Comparison of ENCODE assay signal across 17 cellular contexts in the genomic region with DNA sequence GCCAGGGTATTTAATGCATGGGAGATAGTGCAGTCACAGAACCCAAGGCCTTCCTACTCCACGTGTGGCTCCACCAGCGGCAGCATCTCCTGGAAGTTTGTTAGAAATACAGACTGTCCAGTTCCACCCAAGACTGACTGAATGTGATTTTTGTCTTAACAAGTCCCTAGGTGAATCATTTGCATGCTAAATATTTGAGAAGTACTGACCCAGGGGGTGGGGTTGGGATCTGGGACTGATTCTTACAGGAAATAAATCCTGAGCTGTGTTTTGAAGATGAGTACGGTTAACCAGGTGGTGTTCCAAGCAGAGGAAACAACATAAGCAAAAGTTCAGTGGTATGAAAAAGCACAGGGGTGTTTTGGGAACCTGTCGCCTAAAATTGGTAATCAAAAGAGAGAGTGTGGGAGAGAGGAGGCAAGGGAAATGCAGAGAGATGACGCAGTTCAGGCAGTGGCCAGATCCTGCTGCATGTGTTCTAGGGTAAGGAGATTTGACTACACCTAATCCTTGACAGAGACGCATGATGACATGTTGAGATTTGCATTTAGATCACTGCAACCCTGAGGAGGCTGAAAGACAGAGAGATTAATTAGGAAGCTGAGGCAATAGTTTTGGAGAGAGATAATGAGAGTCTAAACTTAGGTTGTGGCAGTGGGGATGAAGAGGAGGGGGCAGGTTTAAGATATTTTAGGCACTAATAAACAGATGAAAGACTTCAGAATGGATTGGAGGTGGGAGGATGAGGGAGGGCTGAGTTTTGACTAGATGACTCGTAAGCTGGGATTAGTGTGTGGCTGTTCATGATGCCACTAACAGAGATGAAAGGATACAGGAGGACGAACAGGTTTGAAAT. TPM values are rescaled to one million over a fixed set of nuclear protein-coding genes. Genes with fewer than 3 reads are reported as not detected.
A peak's percentile ranks its signal among the peaks of the same experiment; 100 is the strongest.
DNase-seq lines count a peak whose midpoint lies in the region; ATAC-seq, FAIRE-seq and TF ChIP-seq lines count a peak whose summit lies in the region.
"Had no signal": no experiment of that assay in that cellular context is flagged by ENCODE, and none has a peak within 500 bp of the region (broad histone marks: within the 10 kb centered on the region; RNA-seq: fewer than 3 reads in every experiment).

No MANE protein-coding gene starts in this region.

- no TSS peak for BruUV-seq in HCT116 (replicated peaks; lab: Mats Ljungman, UMichigan)

- H3K4me2 ChIP-seq in A549 (peak overlapping the region; percentile 21; the same call in 2 of the 3 replicates), HCT116 (ENCODE audit: low read length) (peak overlapping the region; percentile 13), keratinocyte (ENCODE audit: control insufficient read depth, extremely low read depth, insufficient read depth, low read depth, low read length) (peak overlapping the region; percentile 90)

- ATAC-seq in A549: no peak
- no peak for ATAC-seq in HCT116
- ATAC-seq in RWPE2 (ENCODE audit: low read depth): no peak
- ATAC-seq in GM18868 (IDR thresholded peaks at IDR 0.05; ENCODE audit: unreplicated experiment): no peak
- no peak for ATAC-seq in HG03175 (IDR thresholded peaks at IDR 0.05; ENCODE audit: unreplicated experiment)
- no peak for ATAC-seq in SK-N-SH treated with all-trans-retinoic acid at 6 μM for 48 hours
- ATAC-seq: GM12878 had no signal

- no peaks in the 10 kb centered on the region for H3K36me3 ChIP-seq in HCT116 (ENCODE audit: control insufficient read depth in 1 of 2, insufficient read depth in 2 of 2, low read length in 2 of 2)
- no peaks in the 10 kb centered on the region for H3K36me3 ChIP-seq in RWPE2 (ENCODE audit: low read depth)
- H3K36me3 ChIP-seq in keratinocyte (ENCODE audit: control insufficient read depth in 2 of 2, extremely low read depth in 1 of 2, insufficient read depth in 2 of 2, low read length in 2 of 2): no peaks in the 10 kb centered on the region
- H3K36me3 ChIP-seq: left ventricle myocardium inferior had no signal

- no peak overlapping the region for H2AFZ ChIP-seq in HCT116 (ENCODE audit: low read depth, low read length, poor library complexity, severe bottlenecking)
- peak overlapping the region; percentile 78 for H2AFZ ChIP-seq in keratinocyte (ENCODE audit: control insufficient read depth, low read length)

- H4K20me1 ChIP-seq in HCT116 (ENCODE audit: insufficient read depth) (no peaks in the 10 kb centered on the region), keratinocyte (ENCODE audit: control insufficient read depth, extremely low read depth, insufficient read depth, low read length) (no peaks in the 10 kb centered on the region)

- FAIRE-seq in A549 (lab: Jason Lieb, UNC) (no peak), keratinocyte (lab: Jason Lieb, UNC) (peak; percentile 84)
- FAIRE-seq: GM12878, TTC549 had no signal

- POLR2A ChIA-PET in A549 (lab: Yijun Ruan, JAX): interaction anchor here (0.6 to 1.0 kb wide), 2 partner anchors 84 to 148 kb away, joined by 3 to 6 read pairs; no protein-coding TSS in a partner anchor
- POLR2A ChIA-PET in HCT116 (lab: Charles Lee): no interaction called here

- RAD21 ChIA-PET in HCT116 (lab: Charles Lee; ENCODE audit: low non-redundant PET in 1 of 2, low total read pairs in 2 of 2, uncharacterized antibody in 2 of 2, unreplicated experiment in 2 of 2): no interaction called here

- H3K9me2 ChIP-seq in HCT116 (ENCODE audit: insufficient read depth): no peaks in the 10 kb centered on the region

- TF ChIP-seq RAD21 in A549 (conservative IDR thresholded peaks at IDR 0.05 in 1 of 2, IDR thresholded peaks at IDR 0.05 in 1 of 2): no peak
- TF ChIP-seq RAD21 in HCT116 (IDR thresholded peaks at IDR 0.05; ENCODE audit: low read depth): no peak

- TF ChIP-seq POLR2A in A549 (IDR thresholded peaks at IDR 0.05; ENCODE audit: low read length) (no peak), HCT116 (IDR thresholded peaks at IDR 0.05; ENCODE audit: borderline replicate concordance, extremely low read depth, insufficient read depth, insufficient read length) (no peak)

- H3K4me3 ChIP-seq in A549 (no peak overlapping the region), HCT116 (replicated peaks in 1 of 2; ENCODE audit: low read depth in 1 of 2, low read length in 2 of 2) (no peak overlapping the region), RWPE2 (ENCODE audit: severe bottlenecking) (no peak overlapping the region), keratinocyte (ENCODE audit: control insufficient read depth in 2 of 3, extremely low read depth in 1 of 3, insufficient read depth in 2 of 3, low read depth in 1 of 3, low read length in 3 of 3) (peak overlapping the region; percentile 10 to 50 (median 29))
- H3K4me3 ChIP-seq: GM12878, left ventricle myocardium inferior had no signal

- H3K9ac ChIP-seq in HCT116 (ENCODE audit: low read length) (no peak overlapping the region), keratinocyte (ENCODE audit: control insufficient read depth, extremely low read depth, insufficient read depth, low read length) (peak overlapping the region; percentile 68)

- H3K9me3 ChIP-seq in A549: no peaks in the 10 kb centered on the region
- no peaks in the 10 kb centered on the region for H3K9me3 ChIP-seq in HCT116 (ENCODE audit: control insufficient read depth in 1 of 2, insufficient read depth in 1 of 2, low read depth in 1 of 2, low read length in 2 of 2)
- H3K9me3 ChIP-seq in RWPE2 (ENCODE audit: severe bottlenecking): no peaks in the 10 kb centered on the region
- H3K9me3 ChIP-seq in keratinocyte (ENCODE audit: control insufficient read depth, low read depth, low read length): no peaks in the 10 kb centered on the region
- H3K9me3 ChIP-seq: left ventricle myocardium inferior had no signal

- H3K27me3 ChIP-seq in HCT116 (ENCODE audit: insufficient read depth, low read length): no peaks in the 10 kb centered on the region
- H3K27me3 ChIP-seq in RWPE2 (ENCODE audit: insufficient read depth, poor library complexity, severe bottlenecking): no peaks in the 10 kb centered on the region
- H3K27me3 ChIP-seq in keratinocyte (ENCODE audit: control insufficient read depth, extremely low read depth, insufficient read depth, low read length): no peaks in the 10 kb centered on the region

- DNase-seq in A549 (ENCODE audit: low read depth in 1 of 2, low spot score in 1 of 2): no peak
- DNase-seq in HCT116 (ENCODE audit: low read depth, low spot score): no peak
- no peak for DNase-seq in RWPE2 (ENCODE audit: low spot score)
- DNase-seq in keratinocyte (ENCODE audit: low read depth, low spot score): no peak
- DNase-seq in cortex of kidney (lab: John Stamatoyannopoulos, UW): no peak
- DNase-seq: activated naive CD8-positive, alpha-beta T cell treated with anti-CD3 and anti-CD28 coated beads for 36 hours; activated T-cell treated with anti-CD3 and anti-CD28 coated beads, Interleukin-2, amount 50 U/mL, for 48 hours; CD8-positive, alpha-beta memory T cell; foreskin melanocyte; GOT3; left ventricle myocardium inferior; NCI-H1436 had no signal

- H3K79me2 ChIP-seq in HCT116 (ENCODE audit: insufficient read depth, low read length) (peaks cover 12% of the 10 kb centered on the region), keratinocyte (ENCODE audit: control insufficient read depth, insufficient read depth, low read length) (peaks cover 12% of the 10 kb centered on the region)

- no peaks in the 10 kb centered on the region for H3K9me1 ChIP-seq in keratinocyte (ENCODE audit: control insufficient read depth, extremely low read depth, insufficient read depth, low read length)

- peak overlapping the region in 1 of 2 experiments; percentile 25; a peak in 1 of 6 replicates for H3K27ac ChIP-seq in A549
- H3K27ac ChIP-seq in HCT116 (ENCODE audit: low read depth, low read length): no peak overlapping the region
- peak overlapping the region; percentile 39 for H3K27ac ChIP-seq in RWPE2 (ENCODE audit: poor library complexity, severe bottlenecking)
- H3K27ac ChIP-seq in keratinocyte (ENCODE audit: control insufficient read depth, insufficient read depth, low read length): peak overlapping the region; percentile 87
- H3K27ac ChIP-seq: left ventricle myocardium inferior had no signal

- CTCF ChIA-PET in A549 (lab: Yijun Ruan, JAX): interaction anchor here (1.0 to 10.4 kb wide), 4 partner anchors 148 to 209 kb away, joined by 4 to 89 read pairs (median 29); no protein-coding TSS in a partner anchor
- CTCF ChIA-PET in HCT116 (lab: Charles Lee): no interaction called here

- WGBS in A549 (ENCODE audit: missing lambda C conversion rate): 84% methylated on average over 8 of the region's 8 CpGs

- H3K4me1 ChIP-seq in A549 (peaks cover 37% of the 10 kb centered on the region), HCT116 (ENCODE audit: control insufficient read depth in 1 of 2, insufficient read depth in 2 of 2, low read length in 2 of 2) (peaks cover 2 to 37% of the 10 kb centered on the region in 2 experiments; a peak in 3 of 4 replicates), RWPE2 (ENCODE audit: insufficient read depth, poor library complexity, severe bottlenecking) (peaks cover 24% of the 10 kb centered on the region), keratinocyte (ENCODE audit: control insufficient read depth, extremely low read depth, insufficient read depth, low read length) (peaks cover 30% of the 10 kb centered on the region)

- TF ChIP-seq CTCF in A549 (IDR thresholded peaks at IDR 0.05) (no peak), HCT116 (IDR thresholded peaks at IDR 0.05 in 2 of 3, conservative IDR thresholded peaks at IDR 0.05 in 1 of 3; ENCODE audit: borderline replicate concordance in 1 of 3, insufficient read depth in 1 of 3, low read depth in 2 of 3, low read length in 2 of 3) (no peak), RWPE2 (IDR thresholded peaks at IDR 0.05; ENCODE audit: poor library complexity, severe bottlenecking) (no peak), keratinocyte (optimal IDR thresholded peaks at IDR 0.05 in 1 of 3, IDR thresholded peaks at IDR 0.05 in 1 of 3, conservative IDR thresholded peaks at IDR 0.05 in 1 of 3; ENCODE audit: extremely low read depth in 1 of 3, insufficient read depth in 2 of 3, low read length in 3 of 3) (no peak)

- TF ChIP-seq EP300 in A549 (IDR thresholded peaks at IDR 0.05): no peak

- dilution Hi-C loops in keratinocyte (cut with MboI; ENCODE audit: extremely low pct_ligation_motif_present, low sequenced_read_pairs): no loop called here

- intact Hi-C loops in HCT116 (cut with micrococcal nuclease): loop anchor here (10.0 kb wide), 2 partner anchors 356 to 466 kb away; a partner anchor contains a TSS

RNA-seq across cellular contexts. Expression of a gene that starts 3.7 kb away (rescaled TPM):
- polyA plus RNA-seq in A549 (2011; rRNA removed) (18.7 and 32.3 TPM in 2 replicates), A549 (2017; fragmentation: RNase III; extraction: RNeasy Plus Mini Kit Qiagen cat#74134 plus additional on column Dnase treatment) (47.8 to 52.2 TPM (median 50.0 TPM) in 3 replicates), keratinocyte (9.5 to 22.7 TPM (median 10.4 TPM) in 3 replicates)
- 15.9 and 17.6 TPM in 2 replicates for polyA plus RNA-seq in A549 (2012; cell fraction: cytosol; rRNA removed)
- polyA plus RNA-seq in A549 (2012; cell fraction: nucleus; rRNA removed): 14.2 and 16.8 TPM in 2 replicates
- 12.4 and 12.7 TPM in 2 replicates for polyA minus RNA-seq in A549 (2011; rRNA and poly(A)+ RNA removed)
- 19.3 TPM for total RNA-seq in HCT116 (2021; ENCODE audit: unreplicated experiment)
- polyA plus RNA-seq in HCT116 (2012): 5.1 and 5.5 TPM in 2 replicates
- 21.5 TPM for polyA plus RNA-seq in keratinocyte (2011; ENCODE audit: low read depth)
- polyA plus RNA-seq in keratinocyte (2011; cell fraction: cytosol; rRNA removed): 6.6 and 9.7 TPM in 2 replicates
- polyA plus RNA-seq in keratinocyte (2011; cell fraction: nucleus; rRNA removed): 16.3 and 26.5 TPM in 2 replicates
- polyA plus RNA-seq in keratinocyte (2012; ENCODE audit: low replicate concordance): 8.9 and 16.6 TPM in 2 replicates
- 5.3 to 15.6 TPM (median 6.7 TPM) in 3 replicates for polyA minus RNA-seq in keratinocyte
- polyA minus RNA-seq in keratinocyte (2011; cell fraction: cytosol; rRNA and poly(A)+ RNA removed): 6.1 TPM
- polyA minus RNA-seq in keratinocyte (2011; cell fraction: nucleus; rRNA and poly(A)+ RNA removed): 15.5 and 22.0 TPM in 2 replicates

Comparison
In these comparisons a context has a peak if more than half of its experiments do, and no peak if none do; other contexts are left out.
1. H3K4me2 ChIP-seq: peak in every context shown above with its lines; median percentile 90 in keratinocyte; 21 in A549; 13 in HCT116.
2. H3K4me3 ChIP-seq: peak in keratinocyte (3 of 3); none in A549 (single experiment), HCT116 (0 of 2) and RWPE2 (single experiment).